Comparison of ENCODE assay signal across 1 cellular context in genomic region chr15:85831415-85832113, GRCh38.
TF ChIP-seq lines count a peak whose summit lies in the region.

No MANE protein-coding gene starts in this region.

TF ChIP-seq in GM12878, 131 proteins besides CTCF, POLR2A, EP300 and RAD21:
- TF ChIP-seq SMC3 (IDR thresholded peaks at IDR 0.05; ENCODE audit: borderline replicate concordance, low read length): peak; percentile 48; the same call in 1 of the 2 replicates
- no peak for TF ChIP-seq SREBF1 (IDR thresholded peaks at IDR 0.05; ENCODE audit: low read length)
TF ChIP-seq in GM12878: peak in this region for 1.
